In genomic region chr6:11491998-11492397, GRCh38 we compare ENCODE assay signal across 23 cellular contexts. TPM values are rescaled to one million over a fixed set of nuclear protein-coding genes. Genes with fewer than 3 reads are reported as not detected.
DNase-seq lines count a peak whose midpoint lies in the region; ATAC-seq and TF ChIP-seq lines count a peak whose summit lies in the region.
"Had no signal": no experiment of that assay in that cellular context is flagged by ENCODE, and none has a peak within 500 bp of the region (broad histone marks: within the 10 kb centered on the region; RNA-seq: fewer than 3 reads in every experiment).

No MANE protein-coding gene starts in this region.

- H3K9ac ChIP-seq in SK-N-SH: no peak overlapping the region
- no peak overlapping the region for H3K9ac ChIP-seq in PC-3 (ENCODE audit: low read length)

- H3K4me1 ChIP-seq in SK-N-SH (ENCODE audit: control insufficient read depth in 1 of 2, insufficient read depth in 2 of 2, low read depth in 1 of 2, low read length in 1 of 2) (peaks cover 4 to 22% of the 10 kb centered on the region in 2 experiments; a peak in 3 of 4 replicates), PC-3 (ENCODE audit: insufficient read depth, low read length) (peaks cover 7% of the 10 kb centered on the region), lower lobe of right lung (peaks cover 23% of the 10 kb centered on the region)
- H3K4me1 ChIP-seq: colonic mucosa, uterus had no signal

- TF ChIP-seq CTCF in SK-N-SH (IDR thresholded peaks at IDR 0.05): no peak
- TF ChIP-seq CTCF in PC-3 (conservative IDR thresholded peaks at IDR 0.05; ENCODE audit: low read depth, low read length): no peak
- no peak for TF ChIP-seq CTCF in lower lobe of right lung (IDR thresholded peaks at IDR 0.05)

- intact Hi-C loops in PC-3 (cut with micrococcal nuclease) (no loop called here), lower lobe of right lung (cut with DNase I) (loop anchor here (10.0 kb wide), 1 partner anchor 347 kb away; no protein-coding TSS in a partner anchor)

- H2AFZ ChIP-seq in SK-N-SH (ENCODE audit: low read depth) (no peak overlapping the region), PC-3 (ENCODE audit: low read length) (no peak overlapping the region)

- BruUV-seq in PC-3 (replicated peaks; lab: Mats Ljungman, UMichigan): no TSS peak

- no peaks in the 10 kb centered on the region for H3K36me3 Mint-ChIP-seq in activated CD8-positive, alpha-beta memory T cell treated with anti-CD3 and anti-CD28 coated beads, Interleukin-2, amount 10 ng/mL, durations not matched to agents 7 days and 5 days

- peaks cover 13% of the 10 kb centered on the region for H3K4me1 Mint-ChIP-seq in activated CD8-positive, alpha-beta memory T cell treated with anti-CD3 and anti-CD28 coated beads, Interleukin-2, amount 10 ng/mL, durations not matched to agents 7 days and 5 days

- POLR2A ChIA-PET in SK-N-SH (lab: Yijun Ruan, JAX) (no interaction called here), PC-3 (lab: Charles Lee; ENCODE audit: unreplicated experiment) (no interaction called here)

- no peaks in the 10 kb centered on the region for H3K9me3 Mint-ChIP-seq in activated CD8-positive, alpha-beta memory T cell treated with anti-CD3 and anti-CD28 coated beads, Interleukin-2, amount 10 ng/mL, durations not matched to agents 7 days and 5 days (ENCODE audit: low read depth)
- H3K9me3 Mint-ChIP-seq: activated CD4-positive, alpha-beta memory T cell treated with anti-CD3 and anti-CD28 coated beads, Interleukin-2, amount 10 ng/mL, durations not matched to agents 7 days and 5 days; activated T-helper 2 cell treated with anti-CD3 and anti-CD28 coated beads, Interferon-gamma antibody, Interleukin-2, Interleukin-4, amounts not matched to agents 10 μg/mL and 5 μg/mL and 100 μg/mL, durations not matched to agents 14 hours and 24 hours and 36 hours; HFFc6; stimulated activated naive CD8-positive, alpha-beta T cell treated with anti-CD3 and anti-CD28 coated beads, Interleukin-15, amount 100 ng/mL, for 72 hours had no signal

- no peaks in the 10 kb centered on the region for H3K79me2 ChIP-seq in SK-N-SH (ENCODE audit: insufficient read depth)
- H3K79me2 ChIP-seq in PC-3 (ENCODE audit: low read length): no peaks in the 10 kb centered on the region

- H3K9me2 ChIP-seq in SK-N-SH (no peaks in the 10 kb centered on the region), PC-3 (replicated peaks; ENCODE audit: low read length) (no peaks in the 10 kb centered on the region)

- H3K4me2 ChIP-seq in SK-N-SH (no peak overlapping the region), PC-3 (ENCODE audit: low read length) (no peak overlapping the region)

- no peaks in the 10 kb centered on the region for H3K36me3 ChIP-seq in SK-N-SH (replicated peaks in 1 of 2; ENCODE audit: control insufficient read depth in 1 of 2, insufficient read depth in 2 of 2, low read length in 1 of 2)
- no peaks in the 10 kb centered on the region for H3K36me3 ChIP-seq in PC-3 (ENCODE audit: low read depth, low read length)
- H3K36me3 ChIP-seq in lower lobe of right lung: no peaks in the 10 kb centered on the region
- H3K36me3 ChIP-seq: colonic mucosa, uterus had no signal

- no peaks in the 10 kb centered on the region for H4K20me1 ChIP-seq in SK-N-SH (ENCODE audit: insufficient read depth)
- no peaks in the 10 kb centered on the region for H4K20me1 ChIP-seq in PC-3 (ENCODE audit: low read length)

- H3K27ac ChIP-seq in SK-N-SH (ENCODE audit: low read depth in 2 of 2, low read length in 1 of 2) (no peak overlapping the region), PC-3 (ENCODE audit: low read length) (no peak overlapping the region), lower lobe of right lung (no peak overlapping the region)
- H3K27ac ChIP-seq: colonic mucosa, skin epidermis, uterus had no signal

- no peak for TF ChIP-seq RAD21 in SK-N-SH (IDR thresholded peaks at IDR 0.05; ENCODE audit: low read length)

- peak; percentile 11 for ATAC-seq in activated CD8-positive, alpha-beta memory T cell treated with anti-CD3 and anti-CD28 coated beads, Interleukin-2, amount 10 ng/mL, durations not matched to agents 7 days and 5 days
- ATAC-seq in HG03378 (IDR thresholded peaks at IDR 0.05; ENCODE audit: unreplicated experiment) (peak; percentile 44), PC-3 (no peak), lower lobe of right lung (no peak)
- ATAC-seq: stimulated activated naive CD8-positive, alpha-beta T cell treated with anti-CD3 and anti-CD28 coated beads, Interleukin-15, amount 100 ng/mL, for 72 hours had no signal

- DNase-seq in activated CD8-positive, alpha-beta memory T cell treated with anti-CD3 and anti-CD28 coated beads, Interleukin-2, amount 10 ng/mL, durations not matched to agents 7 days and 5 days: no peak
- no peak for DNase-seq in activated CD8-positive, alpha-beta memory T cell treated with anti-CD3 and anti-CD28 coated beads, Interleukin-2, amount 50 U/mL, for 4 hours
- DNase-seq in SK-N-DZ (ENCODE audit: low spot score) (peak; percentile 6), SK-N-SH (no peak), PC-3 (no peak), lower lobe of right lung (no peak)
- DNase-seq in central memory CD4-positive, alpha-beta T cell: no peak
- DNase-seq: ACHN; activated CD4-positive, alpha-beta memory T cell treated with anti-CD3 and anti-CD28 coated beads, Interleukin-2, amount 10 ng/mL, durations not matched to agents 7 days and 5 days; anterior cingulate cortex; colonic mucosa; COR-L47; GF-D8; HFFc6; midbrain; NCI-H1436 treated with DMSO at 0.1 percent for 48 hours; NCI-H526; stimulated activated naive CD8-positive, alpha-beta T cell treated with anti-CD3 and anti-CD28 coated beads, Interleukin-15, amount 100 ng/mL, for 72 hours; T-helper 9 cell; uterus had no signal

- H3K27ac Mint-ChIP-seq in activated CD8-positive, alpha-beta memory T cell treated with anti-CD3 and anti-CD28 coated beads, Interleukin-2, amount 10 ng/mL, durations not matched to agents 7 days and 5 days: no peak overlapping the region
- H3K27ac Mint-ChIP-seq: activated CD4-positive, alpha-beta memory T cell treated with anti-CD3 and anti-CD28 coated beads, Interleukin-2, amount 10 ng/mL, durations not matched to agents 7 days and 5 days; activated T-helper 2 cell treated with anti-CD3 and anti-CD28 coated beads, Interferon-gamma antibody, Interleukin-2, Interleukin-4, amounts not matched to agents 10 μg/mL and 5 μg/mL and 100 μg/mL, durations not matched to agents 14 hours and 24 hours and 36 hours; HFFc6; stimulated activated naive CD8-positive, alpha-beta T cell treated with anti-CD3 and anti-CD28 coated beads, Interleukin-15, amount 100 ng/mL, for 72 hours had no signal

- H3K27me3 ChIP-seq in SK-N-SH (ENCODE audit: insufficient read depth) (no peaks in the 10 kb centered on the region), PC-3 (ENCODE audit: low read length) (no peaks in the 10 kb centered on the region), lower lobe of right lung (ENCODE audit: low read depth) (no peaks in the 10 kb centered on the region)
- H3K27me3 ChIP-seq: colonic mucosa, uterus had no signal

- CTCF ChIA-PET in activated CD8-positive, alpha-beta memory T cell treated with anti-CD3 and anti-CD28 coated beads, Interleukin-2, amount 10 ng/mL, durations not matched to agents 7 days and 5 days (lab: Charles Lee): interaction anchor here (0.9 to 7.2 kb wide), 2 partner anchors 320 to 347 kb away, joined by 3 to 111 read pairs; no protein-coding TSS in a partner anchor
- CTCF ChIA-PET in SK-N-SH (lab: Yijun Ruan, JAX) (interaction anchor here (5.1 to 6.7 kb wide), 2 partner anchors 83 to 345 kb away, joined by 72 to 181 read pairs; no protein-coding TSS in a partner anchor), PC-3 (lab: Charles Lee) (no interaction called here)

- 87% methylated on average over 2 of the region's 2 CpGs for WGBS in SK-N-SH (ENCODE audit: low lambda C conversion rate)

- no peak overlapping the region for H3K4me3 ChIP-seq in SK-N-SH (ENCODE audit: low read depth in 2 of 2, low read length in 1 of 2)
- no peak overlapping the region for H3K4me3 ChIP-seq in PC-3 (ENCODE audit: low read length)
- no peak overlapping the region for H3K4me3 ChIP-seq in lower lobe of right lung
- H3K4me3 ChIP-seq: colonic mucosa, skin epidermis, uterus had no signal

- H3K9me3 ChIP-seq in SK-N-SH (no peaks in the 10 kb centered on the region), PC-3 (ENCODE audit: low read length) (no peaks in the 10 kb centered on the region), lower lobe of right lung (no peaks in the 10 kb centered on the region)
- H3K9me3 ChIP-seq: colonic mucosa, uterus had no signal

- no peaks in the 10 kb centered on the region for H3F3A ChIP-seq in SK-N-SH (replicated peaks; ENCODE audit: insufficient read depth)
- H3F3A ChIP-seq in PC-3 (ENCODE audit: low read length, unreplicated experiment): no peaks in the 10 kb centered on the region

- no peak for TF ChIP-seq EP300 in SK-N-SH (IDR thresholded peaks at IDR 0.05; ENCODE audit: borderline replicate concordance in 1 of 2, low read depth in 1 of 2, low read length in 1 of 2)

- H3K27me3 Mint-ChIP-seq in activated CD8-positive, alpha-beta memory T cell treated with anti-CD3 and anti-CD28 coated beads, Interleukin-2, amount 10 ng/mL, durations not matched to agents 7 days and 5 days: peaks cover 4% of the 10 kb centered on the region
- H3K27me3 Mint-ChIP-seq: stimulated activated naive CD8-positive, alpha-beta T cell treated with anti-CD3 and anti-CD28 coated beads, Interleukin-15, amount 100 ng/mL, for 72 hours had no signal

- no peak overlapping the region for H3K4me3 Mint-ChIP-seq in activated CD8-positive, alpha-beta memory T cell treated with anti-CD3 and anti-CD28 coated beads, Interleukin-2, amount 10 ng/mL, durations not matched to agents 7 days and 5 days
- H3K4me3 Mint-ChIP-seq: activated CD4-positive, alpha-beta memory T cell treated with anti-CD3 and anti-CD28 coated beads, Interleukin-2, amount 10 ng/mL, durations not matched to agents 7 days and 5 days; HFFc6; stimulated activated naive CD8-positive, alpha-beta T cell treated with anti-CD3 and anti-CD28 coated beads, Interleukin-15, amount 100 ng/mL, for 72 hours had no signal

TF ChIP-seq in SK-N-SH, 30 proteins besides CTCF, POLR2A, EP300 and RAD21 (continues in another document):
- no peak for TF ChIP-seq SMC3 (IDR thresholded peaks at IDR 0.05; ENCODE audit: low read depth, low read length)

RNA-seq across cellular contexts. Expression of gene TMEM170B, which starts 45.6 kb away (rescaled TPM):
- total RNA-seq in activated CD8-positive, alpha-beta memory T cell treated with anti-CD3 and anti-CD28 coated beads, Interleukin-2, amount 10 ng/mL, durations not matched to agents 7 days and 5 days: 1 to 10 TPM in 1 of 2 experiments, under 1 TPM in 1; 0.70 to 1.7 TPM
- 10.7 and 11.3 TPM in 2 replicates for polyA plus RNA-seq in SK-N-DZ (2014; cell fraction: cytosol; rRNA removed)
- polyA plus RNA-seq in SK-N-DZ (2014; cell fraction: nucleus; rRNA removed): 5.8 and 7.6 TPM in 2 replicates
- 0.44 and 0.65 TPM in 2 replicates for polyA plus RNA-seq in SK-N-SH (2012; rRNA removed)
- polyA plus RNA-seq in SK-N-SH (2012; cell fraction: cytosol; rRNA removed): 0.76 and 0.88 TPM in 2 replicates
- 0.28 and 0.55 TPM in 2 replicates for polyA plus RNA-seq in SK-N-SH (2012; cell fraction: nucleus; rRNA removed)
- total RNA-seq in PC-3 (2014; rRNA removed) (0.52 and 0.66 TPM in 2 replicates), lower lobe of right lung (12.4 TPM)

Comparison
In these comparisons a context has a peak if more than half of its experiments do, and no peak if none do; other contexts are left out.
1. ATAC-seq: peak in activated CD8-positive, alpha-beta memory T cell treated with anti-CD3 and anti-CD28 coated beads, Interleukin-2, amount 10 ng/mL, durations not matched to agents 7 days and 5 days (single experiment) and HG03378 (single experiment); none in PC-3 (single experiment) and lower lobe of right lung (0 of 2).